Comparison of ENCODE assay signal across 8 cellular contexts in genomic region chr9:127938298-127938690, GRCh38. TPM values are rescaled to one million over a fixed set of nuclear protein-coding genes. Genes with fewer than 3 reads are reported as not detected.
A peak's percentile ranks its signal among the peaks of the same experiment; 100 is the strongest.
DNase-seq lines count a peak whose midpoint lies in the region; ATAC-seq, FAIRE-seq and TF ChIP-seq lines count a peak whose summit lies in the region.

No MANE protein-coding gene starts in this region.

- WGBS in A549 (ENCODE audit: missing lambda C conversion rate), result 72% methylated on average over 24 of the region's 25 CpGs

- H3K9ac ChIP-seq in OCI-LY3 (ENCODE audit: low read length), result peak overlapping the region; percentile 68

- no peak for TF ChIP-seq EP300 in A549 (IDR thresholded peaks at IDR 0.05)

- H2AFZ ChIP-seq in OCI-LY3 (ENCODE audit: low read depth, low read length), result no peak overlapping the region

- no peak for FAIRE-seq in A549 (lab: Jason Lieb, UNC)
- no peak for FAIRE-seq in D721Med (lab: Jason Lieb, UNC)

- H3K4me3 ChIP-seq in A549, result peak overlapping the region; percentile 61; the same call in 2 of the 3 replicates
- H3K4me3 ChIP-seq in OCI-LY3 (ENCODE audit: low read length), result peak overlapping the region; percentile 90
- H3K4me3 ChIP-seq in epithelial cell of proximal tubule (ENCODE audit: low read depth, low read length), result peak overlapping the region; percentile 96

- peak overlapping the region; percentile 80 to 92 for H3K27ac ChIP-seq in A549
- H3K27ac ChIP-seq in OCI-LY3 (ENCODE audit: low read length), result peak overlapping the region; percentile 39; the same call in 1 of the 2 replicates

- H3K79me2 ChIP-seq in OCI-LY3 (ENCODE audit: low read length), result peaks cover 20% of the 10 kb centered on the region

- no peak for TF ChIP-seq POLR2A in A549 (IDR thresholded peaks at IDR 0.05; ENCODE audit: low read length)

- no peak for DNase-seq in A549 (ENCODE audit: low read depth in 1 of 2, low spot score in 1 of 2)
- no peak for DNase-seq in epithelial cell of proximal tubule (ENCODE audit: low read depth)
- DNase-seq in naive B cell, result no peak
- DNase-seq in D721Med (ENCODE audit: insufficient read length, low spot score), result no peak

- H3K4me2 ChIP-seq in A549, result peak overlapping the region; percentile 79
- peak overlapping the region; percentile 89 for H3K4me2 ChIP-seq in OCI-LY3 (ENCODE audit: low read length)

- H3K4me1 Mint-ChIP-seq in naive B cell, result peaks cover 41 to 51% (median 44%) of the 10 kb centered on the region in 3 donors

- peaks cover 0 to 6% of the 10 kb centered on the region in 2 donors for H3K36me3 Mint-ChIP-seq in naive B cell

- H3K27ac Mint-ChIP-seq in naive B cell, result peak overlapping the region in 4 of 6 donors; percentile 37 to 91 (median 80)

- H3K4me3 Mint-ChIP-seq in naive B cell, result peak overlapping the region; percentile 37 to 95 (median 72)

- peaks cover 32% of the 10 kb centered on the region for H3K4me1 ChIP-seq in A549
- H3K4me1 ChIP-seq in OCI-LY3 (ENCODE audit: low read length), result peaks cover 27% of the 10 kb centered on the region

- peaks cover 3% of the 10 kb centered on the region for H4K20me1 ChIP-seq in OCI-LY3 (ENCODE audit: insufficient read depth, low read length)

- POLR2A ChIA-PET in A549 (lab: Yijun Ruan, JAX), result no interaction called here

- peaks cover 8% of the 10 kb centered on the region for H3K36me3 ChIP-seq in OCI-LY3 (replicated peaks; ENCODE audit: low read depth, low read length)

- no peaks in the 10 kb centered on the region for H3K27me3 ChIP-seq in OCI-LY3 (ENCODE audit: low read depth, low read length)

- ATAC-seq in A549, result peak in 1 of 2 experiments; percentile 0; a peak in 1 of 6 replicates
- ATAC-seq in naive B cell (ENCODE audit: low read depth in 2 of 2), result no peak
- no peak for ATAC-seq in GM21381 (IDR thresholded peaks at IDR 0.05; ENCODE audit: unreplicated experiment)
- ATAC-seq in GM19023 (IDR thresholded peaks at IDR 0.05; ENCODE audit: unreplicated experiment), result no peak
- no peak for ATAC-seq in HG02759 (IDR thresholded peaks at IDR 0.05; ENCODE audit: unreplicated experiment)

- TF ChIP-seq CTCF in A549 (IDR thresholded peaks at IDR 0.05), result no peak
- no peak for TF ChIP-seq CTCF in OCI-LY3 (IDR thresholded peaks at IDR 0.05; ENCODE audit: low read depth, low read length)
- TF ChIP-seq CTCF in epithelial cell of proximal tubule (conservative IDR thresholded peaks at IDR 0.05; ENCODE audit: low read depth, low read length), result no peak
- TF ChIP-seq CTCF in D721Med (IDR thresholded peaks at IDR 0.05; ENCODE audit: insufficient read depth, missing control alignments), result no peak

- no peaks in the 10 kb centered on the region for H3K9me3 ChIP-seq in A549
- H3K9me3 ChIP-seq in OCI-LY3 (ENCODE audit: insufficient read depth, low read length), result no peaks in the 10 kb centered on the region

- no peaks in the 10 kb centered on the region for H3K9me3 Mint-ChIP-seq in naive B cell

- no peaks in the 10 kb centered on the region for H3K27me3 Mint-ChIP-seq in naive B cell

- CTCF ChIA-PET in A549 (lab: Yijun Ruan, JAX), result interaction anchor here (7.2 to 35.7 kb wide), 3 partner anchors 21 to 100 kb away, joined by 173 to 827 read pairs (median 365); partner anchors contain the start of gene EEIG1

- TF ChIP-seq RAD21 in A549 (conservative IDR thresholded peaks at IDR 0.05 in 1 of 2, IDR thresholded peaks at IDR 0.05 in 1 of 2), result no peak

TF ChIP-seq in A549, 52 proteins besides CTCF, POLR2A, EP300 and RAD21:
- no peak for TF ChIP-seq BHLHE40 (IDR thresholded peaks at IDR 0.05; ENCODE audit: low read depth, low read length)

RNA-seq across cellular contexts. Expression of gene DPM2, which starts 0.6 kb away (rescaled TPM):
- 41.9 and 48.8 TPM in 2 replicates for polyA plus RNA-seq in A549 (2011; rRNA removed)
- 63.0 and 76.3 TPM in 2 replicates for polyA plus RNA-seq in A549 (2012; cell fraction: cytosol; rRNA removed)
- 52.4 and 53.7 TPM in 2 replicates for polyA plus RNA-seq in A549 (2012; cell fraction: nucleus; rRNA removed)
- 45.9 to 50.1 TPM (median 46.3 TPM) in 3 replicates for polyA plus RNA-seq in A549 (2017; fragmentation: RNase III; extraction: RNeasy Plus Mini Kit Qiagen cat#74134 plus additional on column Dnase treatment)
- polyA minus RNA-seq in A549 (2011; rRNA and poly(A)+ RNA removed), result 78.6 and 82.1 TPM in 2 replicates
- 26.2 and 26.5 TPM in 2 replicates for total RNA-seq in epithelial cell of proximal tubule
- polyA plus RNA-seq in naive B cell (ENCODE audit: low read depth in 6 of 6), result 10 to 100 TPM; 46.3 to 78.7 (median 54.2) TPM

RNA-seq across cellular contexts. Expression of gene PIP5KL1, which starts 7.7 kb away (rescaled TPM):
- 1.8 and 2.4 TPM in 2 replicates for polyA plus RNA-seq in A549 (2011; rRNA removed)
- polyA plus RNA-seq in A549 (2012; cell fraction: cytosol; rRNA removed), result 1.4 and 2.2 TPM in 2 replicates
- 19.9 and 20.7 TPM in 2 replicates for polyA plus RNA-seq in A549 (2012; cell fraction: nucleus; rRNA removed)
- polyA plus RNA-seq in A549 (2017; fragmentation: RNase III; extraction: RNeasy Plus Mini Kit Qiagen cat#74134 plus additional on column Dnase treatment), result 2.0 to 3.7 TPM (median 2.5 TPM) in 3 replicates
- 0.70 and 2.0 TPM in 2 replicates for polyA minus RNA-seq in A549 (2011; rRNA and poly(A)+ RNA removed)
- total RNA-seq in epithelial cell of proximal tubule, result 0.87 and 6.9 TPM in 2 replicates
- 1 to 10 TPM in 1 of 6 donors, under 1 TPM in 1, not detected in 4; 0.73 to 1.0 TPM for polyA plus RNA-seq in naive B cell (ENCODE audit: low read depth in 6 of 6)

RNA-seq across cellular contexts. Expression of gene ST6GALNAC4, which starts 21.5 kb away (rescaled TPM):
- polyA plus RNA-seq in A549 (2011; rRNA removed) (11.0 and 12.5 TPM in 2 replicates), A549 (2017; fragmentation: RNase III; extraction: RNeasy Plus Mini Kit Qiagen cat#74134 plus additional on column Dnase treatment) (18.1 to 25.4 TPM (median 24.8 TPM) in 3 replicates), naive B cell (ENCODE audit: low read depth in 6 of 6) (10 to 100 TPM; 19.7 to 36.6 (median 25.0) TPM)
- polyA plus RNA-seq in A549 (2012; cell fraction: cytosol; rRNA removed), result 21.5 and 29.4 TPM in 2 replicates
- polyA plus RNA-seq in A549 (2012; cell fraction: nucleus; rRNA removed), result 28.7 and 46.1 TPM in 2 replicates
- 17.6 and 18.1 TPM in 2 replicates for polyA minus RNA-seq in A549 (2011; rRNA and poly(A)+ RNA removed)
- total RNA-seq in epithelial cell of proximal tubule, result 27.4 and 28.2 TPM in 2 replicates

RNA-seq across cellular contexts. Expression of gene ST6GALNAC6, which starts 38.9 kb away (rescaled TPM):
- 8.2 and 14.7 TPM in 2 replicates for polyA plus RNA-seq in A549 (2011; rRNA removed)
- polyA plus RNA-seq in A549 (2012; cell fraction: cytosol; rRNA removed), result 12.7 and 16.0 TPM in 2 replicates
- 36.6 and 37.6 TPM in 2 replicates for polyA plus RNA-seq in A549 (2012; cell fraction: nucleus; rRNA removed)
- 15.8 to 25.2 TPM (median 22.0 TPM) in 3 replicates for polyA plus RNA-seq in A549 (2017; fragmentation: RNase III; extraction: RNeasy Plus Mini Kit Qiagen cat#74134 plus additional on column Dnase treatment)
- polyA minus RNA-seq in A549 (2011; rRNA and poly(A)+ RNA removed), result 15.6 and 18.6 TPM in 2 replicates
- total RNA-seq in epithelial cell of proximal tubule, result 23.5 and 25.8 TPM in 2 replicates
- polyA plus RNA-seq in naive B cell (ENCODE audit: low read depth in 6 of 6), result 10 to 100 TPM; 17.2 to 27.8 (median 19.8) TPM

RNA-seq across cellular contexts. Expression of gene EEIG1, which starts 42.5 kb away (rescaled TPM):
- 24.4 and 30.3 TPM in 2 replicates for polyA plus RNA-seq in A549 (2011; rRNA removed)
- 51.7 and 54.7 TPM in 2 replicates for polyA plus RNA-seq in A549 (2012; cell fraction: cytosol; rRNA removed)
- 83.0 and 94.5 TPM in 2 replicates for polyA plus RNA-seq in A549 (2012; cell fraction: nucleus; rRNA removed)
- polyA plus RNA-seq in A549 (2017; fragmentation: RNase III; extraction: RNeasy Plus Mini Kit Qiagen cat#74134 plus additional on column Dnase treatment), result 24.1 to 33.0 TPM (median 31.5 TPM) in 3 replicates
- 16.2 and 33.7 TPM in 2 replicates for polyA minus RNA-seq in A549 (2011; rRNA and poly(A)+ RNA removed)
- 3.9 and 5.0 TPM in 2 replicates for total RNA-seq in epithelial cell of proximal tubule
- polyA plus RNA-seq in naive B cell (ENCODE audit: low read depth in 6 of 6), result 10 to 100 TPM; 12.3 to 36.9 (median 21.6) TPM
